Comparison of ENCODE assay signal across 1 cellular context in the genomic region with DNA sequence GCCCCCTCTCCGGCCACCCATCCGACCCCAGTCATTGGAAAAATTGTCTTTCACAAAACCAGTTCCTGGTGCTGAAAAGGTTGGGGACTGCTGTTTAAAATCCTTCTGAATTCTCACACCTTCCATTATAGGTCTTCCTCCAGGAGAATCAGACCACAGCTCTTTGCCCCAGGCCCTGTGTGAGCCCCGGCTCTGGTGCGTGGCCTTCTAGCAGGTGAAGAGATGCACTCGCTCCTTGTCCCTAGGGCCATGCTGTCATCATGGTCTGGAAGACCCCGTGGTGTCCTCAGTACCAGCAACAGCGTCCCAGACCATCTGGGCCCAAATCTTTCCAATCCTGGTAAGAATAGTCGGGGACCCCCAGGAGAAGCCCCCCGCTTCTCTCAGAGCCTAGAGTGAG.
TF ChIP-seq lines count a peak whose summit lies in the region.

No MANE protein-coding gene starts in this region.

TF ChIP-seq in H1, 55 proteins besides CTCF, POLR2A, EP300 and RAD21 (continued from another document):
- TF ChIP-seq POU5F1 (IDR thresholded peaks at IDR 0.05; ENCODE audit: low read depth, low read length), result no peak
TF ChIP-seq in H1: peak in this region for 0.
